ENCODE assay signal across 7 cellular contexts in genomic region chr12:98745578-98746391, GRCh38.
DNase-seq lines count a peak whose midpoint lies in the region; ATAC-seq and TF ChIP-seq lines count a peak whose summit lies in the region.

No MANE protein-coding gene starts in this region.

- H3K27me3 ChIP-seq in HUES64 (ENCODE audit: insufficient read depth, low read length) (peaks cover 27% of the 10 kb centered on the region), body of pancreas (peaks cover 0 to 7% of the 10 kb centered on the region in 2 donors), left lung (peaks cover 7 to 59% of the 10 kb centered on the region in 2 donors)

- peak overlapping the region; percentile 58 for H3K4me3 ChIP-seq in HUES64 (ENCODE audit: low read length)
- H3K4me3 ChIP-seq in body of pancreas, result peak overlapping the region in 1 of 2 donors; percentile 27
- H3K4me3 ChIP-seq in left lung, result peak overlapping the region; percentile 21 to 24

- no peak for TF ChIP-seq CTCF in body of pancreas (IDR thresholded peaks at IDR 0.05)
- TF ChIP-seq CTCF in left lung (IDR thresholded peaks at IDR 0.05), result no peak

- no peak for TF ChIP-seq POLR2A in body of pancreas (IDR thresholded peaks at IDR 0.05)

- ATAC-seq in GM18907 (IDR thresholded peaks at IDR 0.05; ENCODE audit: unreplicated experiment) (peak; percentile 58), body of pancreas (peak; percentile 27), left lung (peak; percentile 58)
- peak; percentile 45 for ATAC-seq in stimulated activated naive CD8-positive, alpha-beta T cell treated with anti-CD3 and anti-CD28 coated beads, Interleukin-15, amount 100 ng/mL, for 72 hours

- peak overlapping the region in 1 of 2 donors; percentile 20 for H3K27ac Mint-ChIP-seq in stimulated activated naive CD8-positive, alpha-beta T cell treated with anti-CD3 and anti-CD28 coated beads, Interleukin-15, amount 100 ng/mL, for 72 hours

- H3K9ac ChIP-seq in HUES64 (ENCODE audit: low read depth, low read length), result peak overlapping the region; percentile 45

- peaks cover 73% of the 10 kb centered on the region for H3K27me3 Mint-ChIP-seq in stimulated activated naive CD8-positive, alpha-beta T cell treated with anti-CD3 and anti-CD28 coated beads, Interleukin-15, amount 100 ng/mL, for 72 hours

- no peaks in the 10 kb centered on the region for H3K9me3 ChIP-seq in HUES64 (ENCODE audit: insufficient read depth, low read depth, low read length)
- no peaks in the 10 kb centered on the region for H3K9me3 ChIP-seq in body of pancreas
- peaks cover 0 to under 1% of the 10 kb centered on the region in 2 donors for H3K9me3 ChIP-seq in left lung

- peaks cover 21% of the 10 kb centered on the region for H3K4me1 Mint-ChIP-seq in stimulated activated naive CD8-positive, alpha-beta T cell treated with anti-CD3 and anti-CD28 coated beads, Interleukin-15, amount 100 ng/mL, for 72 hours

- H3K27ac ChIP-seq in HUES64 (ENCODE audit: low read depth, low read length), result no peak overlapping the region
- no peak overlapping the region for H3K27ac ChIP-seq in body of pancreas
- H3K27ac ChIP-seq in left lung, result no peak overlapping the region

- H3K36me3 ChIP-seq in HUES64 (ENCODE audit: insufficient read depth, low read length), result no peaks in the 10 kb centered on the region
- H3K36me3 ChIP-seq in body of pancreas (replicated peaks in 1 of 2; ENCODE audit: insufficient read depth in 1 of 2, low read depth in 2 of 2), result no peaks in the 10 kb centered on the region
- H3K36me3 ChIP-seq in left lung, result no peaks in the 10 kb centered on the region

- peak overlapping the region; percentile 66 to 67 for H3K4me3 Mint-ChIP-seq in stimulated activated naive CD8-positive, alpha-beta T cell treated with anti-CD3 and anti-CD28 coated beads, Interleukin-15, amount 100 ng/mL, for 72 hours

- H3K4me1 ChIP-seq in HUES64 (ENCODE audit: insufficient read depth, low read length), result peaks cover 14% of the 10 kb centered on the region
- H3K4me1 ChIP-seq in body of pancreas, result peaks cover 9% of the 10 kb centered on the region
- H3K4me1 ChIP-seq in left lung, result peaks cover 0 to 12% of the 10 kb centered on the region in 2 donors

- intact Hi-C loops in body of pancreas (cut with DNase I), result no loop called here
- intact Hi-C loops in left lung (cut with DNase I), result no loop called here

- DNase-seq in body of pancreas (peak in 2 of 4 donors; percentile 14 to 30), left lung (peak in 1 of 2 donors; percentile 77), NK-92 (lab: John Stamatoyannopoulos, UW; ENCODE audit: unreplicated experiment) (no peak), cerebellar cortex (ENCODE audit: low spot score) (no peak)
- peak; percentile 13 to 24 for DNase-seq in stimulated activated naive CD8-positive, alpha-beta T cell treated with anti-CD3 and anti-CD28 coated beads, Interleukin-15, amount 100 ng/mL, for 72 hours

- H3K9me3 Mint-ChIP-seq in stimulated activated naive CD8-positive, alpha-beta T cell treated with anti-CD3 and anti-CD28 coated beads, Interleukin-15, amount 100 ng/mL, for 72 hours, result peaks cover 0 to 5% of the 10 kb centered on the region in 2 donors

- 57% methylated on average over 54 of the region's 54 CpGs for WGBS in HUES64
- WGBS in body of pancreas, 2 donors, result 11 to 32% methylated on average over 37 to 54 of the region's 54 CpGs

Comparison
In these comparisons a context has a peak if more than half of its experiments do, and no peak if none do; other contexts are left out.
1. DNase-seq: peak in stimulated activated naive CD8-positive, alpha-beta T cell treated with anti-CD3 and anti-CD28 coated beads, Interleukin-15, amount 100 ng/mL, for 72 hours (2 of 2); none in NK-92 (single experiment) and cerebellar cortex (single experiment).
2. Peak in every context shown above with its lines, with median percentiles within 50 percentile points of each other: ATAC-seq.